ENCODE assay signal across 8 cellular contexts in genomic region chr6:28923318-28924102, GRCh38. TPM values are rescaled to one million over a fixed set of nuclear protein-coding genes. Genes with fewer than 3 reads are reported as not detected.
A peak's percentile ranks its signal among the peaks of the same experiment; 100 is the strongest.
DNase-seq lines count a peak whose midpoint lies in the region; ATAC-seq, FAIRE-seq and TF ChIP-seq lines count a peak whose summit lies in the region.

A gene with protein sequence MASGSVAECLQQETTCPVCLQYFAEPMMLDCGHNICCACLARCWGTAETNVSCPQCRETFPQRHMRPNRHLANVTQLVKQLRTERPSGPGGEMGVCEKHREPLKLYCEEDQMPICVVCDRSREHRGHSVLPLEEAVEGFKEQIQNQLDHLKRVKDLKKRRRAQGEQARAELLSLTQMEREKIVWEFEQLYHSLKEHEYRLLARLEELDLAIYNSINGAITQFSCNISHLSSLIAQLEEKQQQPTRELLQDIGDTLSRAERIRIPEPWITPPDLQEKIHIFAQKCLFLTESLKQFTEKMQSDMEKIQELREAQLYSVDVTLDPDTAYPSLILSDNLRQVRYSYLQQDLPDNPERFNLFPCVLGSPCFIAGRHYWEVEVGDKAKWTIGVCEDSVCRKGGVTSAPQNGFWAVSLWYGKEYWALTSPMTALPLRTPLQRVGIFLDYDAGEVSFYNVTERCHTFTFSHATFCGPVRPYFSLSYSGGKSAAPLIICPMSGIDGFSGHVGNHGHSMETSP (minus strand): TSS chr6:28923985. CDS start chr6:28923632, 353 bp downstream.

- peaks cover 47% of the 10 kb centered on the region for H3K36me3 Mint-ChIP-seq in activated T-cell treated with anti-CD3 and anti-CD28 coated beads, Interleukin-2, amount 50 U/mL, for 24 hours (ENCODE audit: low read depth)

- TF ChIP-seq CTCF in D721Med (IDR thresholded peaks at IDR 0.05; ENCODE audit: insufficient read depth, missing control alignments) (no peak), OCI-LY3 (IDR thresholded peaks at IDR 0.05; ENCODE audit: low read depth, low read length) (no peak)

- peak within 1 kb of the TSS; percentile 83; the same call in 1 of the 2 replicates for H2AFZ ChIP-seq in OCI-LY3 (ENCODE audit: low read depth, low read length)

- peaks cover 12% of the 10 kb centered on the region for H4K20me1 ChIP-seq in OCI-LY3 (ENCODE audit: insufficient read depth, low read length)

- no peak for FAIRE-seq in D721Med (lab: Jason Lieb, UNC)

- H3K4me3 ChIP-seq in OCI-LY3 (ENCODE audit: low read length) (peak within 1 kb of the TSS; percentile 96), esophagus (ENCODE audit: low read depth in 1 of 2, low read length in 2 of 2) (peak within 1 kb of the TSS; percentile 58 to 99), mucosa of stomach (ENCODE audit: low read length) (peak within 1 kb of the TSS; percentile 39)

- peaks cover 39% of the 10 kb centered on the region for H3K4me1 Mint-ChIP-seq in activated T-cell treated with anti-CD3 and anti-CD28 coated beads, Interleukin-2, amount 50 U/mL, for 24 hours (ENCODE audit: low read depth)

- H3K27me3 ChIP-seq in OCI-LY3 (ENCODE audit: low read depth, low read length) = no peaks in the 10 kb centered on the region
- H3K27me3 ChIP-seq in esophagus (ENCODE audit: control insufficient read depth in 1 of 2, insufficient read depth in 2 of 2, low read length in 2 of 2) = no peaks in the 10 kb centered on the region
- H3K27me3 ChIP-seq in mucosa of stomach (ENCODE audit: control insufficient read depth, insufficient read depth, low read length) = no peaks in the 10 kb centered on the region

- H3K27ac ChIP-seq in OCI-LY3 (ENCODE audit: low read length) (peak within 1 kb of the TSS; percentile 76), esophagus (ENCODE audit: low read depth in 2 of 2, low read length in 1 of 2) (peak within 1 kb of the TSS; percentile 93 to 96)

- peak within 1 kb of the TSS; percentile 95 for H3K4me3 Mint-ChIP-seq in activated T-cell treated with anti-CD3 and anti-CD28 coated beads, Interleukin-2, amount 50 U/mL, for 24 hours

- H3K27me3 Mint-ChIP-seq in activated T-cell treated with anti-CD3 and anti-CD28 coated beads, Interleukin-2, amount 50 U/mL, for 24 hours = no peaks in the 10 kb centered on the region

- peaks cover 47% of the 10 kb centered on the region for H3K79me2 ChIP-seq in OCI-LY3 (ENCODE audit: low read length)

- H3K36me3 ChIP-seq in OCI-LY3 (replicated peaks; ENCODE audit: low read depth, low read length) (peaks cover 26% of the 10 kb centered on the region), esophagus (ENCODE audit: control insufficient read depth in 2 of 2, insufficient read depth in 2 of 2, low read length in 1 of 2) (peaks cover 7 to 11% of the 10 kb centered on the region in 2 donors), mucosa of stomach (ENCODE audit: control insufficient read depth, insufficient read depth, low read length) (peaks cover 19% of the 10 kb centered on the region)

- H3K9me3 ChIP-seq in OCI-LY3 (ENCODE audit: insufficient read depth, low read length) = no peaks in the 10 kb centered on the region
- no peaks in the 10 kb centered on the region for H3K9me3 ChIP-seq in esophagus (ENCODE audit: control insufficient read depth in 2 of 2, insufficient read depth in 1 of 2, low read depth in 1 of 2, low read length in 1 of 2)
- H3K9me3 ChIP-seq in mucosa of stomach (ENCODE audit: control insufficient read depth, low read length) = no peaks in the 10 kb centered on the region

- 0 to 1% methylated on average over 55 to 89 of the region's 89 CpGs for WGBS in esophagus, 2 donors

- peak; percentile 72 for DNase-seq in D721Med (ENCODE audit: insufficient read length, low spot score)
- DNase-seq in HT1080 (ENCODE audit: low read depth) = peak; percentile 88
- DNase-seq in activated T-cell treated with anti-CD3 and anti-CD28 coated beads, Interleukin-2, amount 50 U/mL, for 24 hours = peak; percentile 90
- DNase-seq in stimulated activated CD8-positive, alpha-beta memory T cell treated with anti-CD3 and anti-CD28 coated beads, Interleukin-7, amount 100 ng/mL, for 4 hours (ENCODE audit: low read depth in 2 of 2) = peak; percentile 46 to 77

- H3K9me3 Mint-ChIP-seq in activated T-cell treated with anti-CD3 and anti-CD28 coated beads, Interleukin-2, amount 50 U/mL, for 24 hours = no peaks in the 10 kb centered on the region

- H3K4me1 ChIP-seq in OCI-LY3 (ENCODE audit: low read length) (peaks cover 24% of the 10 kb centered on the region), esophagus (ENCODE audit: control insufficient read depth in 2 of 2, insufficient read depth in 2 of 2, low read length in 1 of 2) (peaks cover 0 to 6% of the 10 kb centered on the region in 2 donors), mucosa of stomach (ENCODE audit: control insufficient read depth, insufficient read depth, low read length) (peaks cover 12% of the 10 kb centered on the region)

- H3K9ac ChIP-seq in OCI-LY3 (ENCODE audit: low read length) (peak within 1 kb of the TSS; percentile 99), mucosa of stomach (ENCODE audit: low read length) (peak within 1 kb of the TSS; percentile 90)

- ATAC-seq in GM21360 (IDR thresholded peaks at IDR 0.05; ENCODE audit: unreplicated experiment) = peak; percentile 71

- H3K27ac Mint-ChIP-seq in activated T-cell treated with anti-CD3 and anti-CD28 coated beads, Interleukin-2, amount 50 U/mL, for 24 hours = peak within 1 kb of the TSS; percentile 95

- H3K4me2 ChIP-seq in OCI-LY3 (ENCODE audit: low read length) = peak within 1 kb of the TSS; percentile 84

RNA-seq across cellular contexts. Expression of the gene that starts here (rescaled TPM):
- 87.3 and 89.5 TPM in 2 replicates for total RNA-seq in HT1080 (2014; rRNA removed; shearing (Covaris generic))
- polyA plus RNA-seq in HT1080 (2015; cell fraction: cytosol; rRNA removed) = 68.2 and 68.5 TPM in 2 replicates
- polyA plus RNA-seq in HT1080 (2015; cell fraction: nucleus; rRNA removed) = 148 and 152 TPM in 2 replicates
- polyA plus RNA-seq in esophagus = 10 to 100 TPM; 13.3 to 15.8 TPM

Comparison
In these comparisons a context has a peak if more than half of its experiments do, and no peak if none do; other contexts are left out.
1. Peak in every context shown above with its lines: DNase-seq, ATAC-seq, H3K4me3 ChIP-seq and H3K27ac ChIP-seq.
2. H3K4me3 ChIP-seq: peak in every context shown above with its lines; median percentile 96 in OCI-LY3; 78 in esophagus; 39 in mucosa of stomach.